8 cellular contexts compared by ENCODE assay signal in genomic region chr3:125594581-125595011, GRCh38. TPM values are rescaled to one million over a fixed set of nuclear protein-coding genes. Genes with fewer than 3 reads are reported as not detected.
A peak's percentile ranks its signal among the peaks of the same experiment; 100 is the strongest.
DNase-seq lines count a peak whose midpoint lies in the region; ATAC-seq and TF ChIP-seq lines count a peak whose summit lies in the region.

No MANE protein-coding gene starts in this region.

- no peak overlapping the region for H2BK12ac ChIP-seq in trophoblast cell (ENCODE audit: low read length)

- ATAC-seq in GM21423 (IDR thresholded peaks at IDR 0.05; ENCODE audit: unreplicated experiment): no peak

- peak overlapping the region; percentile 64 for H3K4me2 ChIP-seq in trophoblast cell (ENCODE audit: low read length)

- no CpG with 5 or more reads among the region's 14 CpGs for WGBS in trophoblast cell (ENCODE audit: extremely low coverage, insufficient coverage, insufficient read length)

- H3K79me2 ChIP-seq in trophoblast cell (ENCODE audit: control insufficient read depth, insufficient read depth, low read length, poor library complexity): peaks cover 12% of the 10 kb centered on the region

- no peaks in the 10 kb centered on the region for H3K9me3 ChIP-seq in trophoblast cell (ENCODE audit: insufficient read depth, low read depth, low read length)

- H2AK5ac ChIP-seq in trophoblast cell (ENCODE audit: low read length): no peak overlapping the region

- peak overlapping the region; percentile 38 for H2AFZ ChIP-seq in trophoblast cell (ENCODE audit: insufficient read depth, low read length, poor library complexity)

- no peak overlapping the region for H4K12ac ChIP-seq in trophoblast cell (ENCODE audit: low read depth, low read length)

- H3K79me1 ChIP-seq in trophoblast cell (ENCODE audit: low read length): peaks cover 8% of the 10 kb centered on the region

- no peaks in the 10 kb centered on the region for H3K36me3 ChIP-seq in trophoblast cell (ENCODE audit: control insufficient read depth in 1 of 2, insufficient read depth in 2 of 2, low read length in 2 of 2)

- H2BK5ac ChIP-seq in trophoblast cell (ENCODE audit: low read depth, low read length, poor library complexity): peak overlapping the region; percentile 68

- DNase-seq in activated naive CD4-positive, alpha-beta T cell treated with Interleukin-2 at 50 U/mL for 16 hours: peak; percentile 16
- DNase-seq in activated naive CD4-positive, alpha-beta T cell (lab: John Stamatoyannopoulos, UW): no peak
- no peak for DNase-seq in fibroblast of villous mesenchyme (ENCODE audit: low read depth)
- peak in 1 of 2 donors; percentile 26 for DNase-seq in trophoblast cell
- DNase-seq in midbrain (lab: John Stamatoyannopoulos, UW): no peak
- DNase-seq in Kasumi-1 (lab: John Stamatoyannopoulos, UW): no peak

- H4K8ac ChIP-seq in trophoblast cell (ENCODE audit: low read depth, low read length): peak overlapping the region; percentile 88

- peak overlapping the region; percentile 12 for H3K18ac ChIP-seq in trophoblast cell (ENCODE audit: low read length)

- peak overlapping the region; percentile 93 for H3K27ac ChIP-seq in trophoblast cell (ENCODE audit: low read depth, low read length)

- H3K4me1 ChIP-seq in trophoblast cell (ENCODE audit: control insufficient read depth in 1 of 2, insufficient read depth in 2 of 2, low read length in 2 of 2): peaks cover 4 to 6% of the 10 kb centered on the region in 2 experiments

- H3K23ac ChIP-seq in trophoblast cell (ENCODE audit: low read length): no peak overlapping the region

- H3K4me3 ChIP-seq in WI38 (ENCODE audit: low read depth, low read length): peak overlapping the region; percentile 69
- peak overlapping the region; percentile 91 for H3K4me3 ChIP-seq in fibroblast of villous mesenchyme (ENCODE audit: low read depth, low read length)
- peak overlapping the region; percentile 79 for H3K4me3 ChIP-seq in trophoblast cell (ENCODE audit: low read depth, low read length)

- H3K27me3 ChIP-seq in trophoblast cell (ENCODE audit: insufficient read depth, low read length): no peaks in the 10 kb centered on the region

- peak overlapping the region; percentile 73 for H4K91ac ChIP-seq in trophoblast cell (ENCODE audit: low read depth, low read length)

- H3K4ac ChIP-seq in trophoblast cell (ENCODE audit: low read depth, low read length): peak overlapping the region; percentile 41

- peak overlapping the region; percentile 16 for H2BK120ac ChIP-seq in trophoblast cell (ENCODE audit: insufficient read depth, low read length, poor library complexity)

- H3K9ac ChIP-seq in trophoblast cell (ENCODE audit: low read length): peak overlapping the region; percentile 90

- no peak for TF ChIP-seq CTCF in WI38 (IDR thresholded peaks at IDR 0.05; ENCODE audit: low read depth, low read length)
- TF ChIP-seq CTCF in fibroblast of villous mesenchyme (IDR thresholded peaks at IDR 0.05; ENCODE audit: insufficient read depth, low read depth, low read length): no peak

- H3K14ac ChIP-seq in trophoblast cell (ENCODE audit: low read length): peak overlapping the region; percentile 74

RNA-seq across cellular contexts. Expression of gene OSBPL11, which starts 0.7 kb away (rescaled TPM):
- 8.4 and 11.2 TPM in 2 replicates for total RNA-seq in fibroblast of villous mesenchyme
- 15.1 and 16.2 TPM in 2 replicates for polyA plus RNA-seq in trophoblast cell (2013)
